12 cellular contexts compared by ENCODE assay signal in genomic region chr12:110640275-110641025, GRCh38. TPM values are rescaled to one million over a fixed set of nuclear protein-coding genes. Genes with fewer than 3 reads are reported as not detected.
A peak's percentile ranks its signal among the peaks of the same experiment; 100 is the strongest.
DNase-seq lines count a peak whose midpoint lies in the region; ATAC-seq and TF ChIP-seq lines count a peak whose summit lies in the region.
"Had no signal": no experiment of that assay in that cellular context is flagged by ENCODE, and none has a peak within 500 bp of the region (broad histone marks: within the 10 kb centered on the region; RNA-seq: fewer than 3 reads in every experiment).

No MANE protein-coding gene starts in this region.

- no peak for TF ChIP-seq CTCF in NB4 (IDR thresholded peaks at IDR 0.05; ENCODE audit: low read depth, low read length)
- no peak for TF ChIP-seq CTCF in nephron (IDR thresholded peaks at IDR 0.05; ENCODE audit: unreplicated experiment in 3 of 3)
- TF ChIP-seq CTCF in transverse colon (IDR thresholded peaks at IDR 0.05) = no peak

- peaks cover 0 to 8% (median 0%) of the 10 kb centered on the region in 4 donors for H3K4me1 ChIP-seq in transverse colon
- H3K4me1 ChIP-seq: Peyer's patch had no signal

- no peak for TF ChIP-seq EP300 in transverse colon (IDR thresholded peaks at IDR 0.05; ENCODE audit: low read depth)

- H3K27ac ChIP-seq in transverse colon = peak overlapping the region in 3 of 4 donors; percentile 17 to 57 (median 29)
- H3K27ac ChIP-seq: C4-2B had no signal

- DNase-seq in NB4 (ENCODE audit: low read depth) = peak; percentile 37
- DNase-seq in globus pallidus (ENCODE audit: low spot score) = peak; percentile 64
- no peak for DNase-seq in transverse colon
- no peak for DNase-seq in activated CD8-positive, alpha-beta memory T cell treated with anti-CD3 and anti-CD28 coated beads for 24 hours
- DNase-seq in NCI-H128 (lab: John Stamatoyannopoulos, UW; ENCODE audit: unreplicated experiment) = no peak
- DNase-seq: activated CD4-positive, alpha-beta T cell treated with anti-CD3 and anti-CD28 coated beads, Interleukin-2, amount 10 ng/mL, durations not matched to agents 7 days and 5 days; naive thymus-derived CD4-positive, alpha-beta T cell; Peyer's patch had no signal

- intact Hi-C loops in transverse colon (cut with DNase I; ENCODE audit: low total_unique reads) = no loop called here

- no peaks in the 10 kb centered on the region for H3K27me3 Mint-ChIP-seq in nephron (ENCODE audit: low read depth)
- H3K27me3 Mint-ChIP-seq: activated CD4-positive, alpha-beta T cell treated with anti-CD3 and anti-CD28 coated beads, Interleukin-2, amount 10 ng/mL, durations not matched to agents 7 days and 5 days; activated naive CD4-positive, alpha-beta T cell treated with anti-CD3 and anti-CD28 coated beads, Interleukin-2, amount 50 U/mL, for 24 hours; naive thymus-derived CD4-positive, alpha-beta T cell had no signal

- no peaks in the 10 kb centered on the region for H3K9me3 Mint-ChIP-seq in nephron
- H3K9me3 Mint-ChIP-seq: activated CD4-positive, alpha-beta T cell treated with anti-CD3 and anti-CD28 coated beads, Interleukin-2, amount 10 ng/mL, durations not matched to agents 7 days and 5 days; activated naive CD4-positive, alpha-beta T cell treated with anti-CD3 and anti-CD28 coated beads, Interleukin-2, amount 50 U/mL, for 24 hours; naive thymus-derived CD4-positive, alpha-beta T cell had no signal

- TF ChIP-seq POLR2A in NB4 (IDR thresholded peaks at IDR 0.05; ENCODE audit: extremely low read depth, insufficient read length) (no peak), transverse colon (IDR thresholded peaks at IDR 0.05) (no peak)

- in situ Hi-C loops in transverse colon (cut with MboI; ENCODE audit: low pct_ligation_motif_present in 1 of 4, low pct_unique_long_range_greater_than_20kb in 1 of 4, low sequenced_read_pairs in 3 of 4) = no loop called here

- WGBS in transverse colon (ENCODE audit: low coverage in 1 of 2), 2 donors = 91% methylated on average over 15 of the region's 15 CpGs; no CpG with 5 or more reads in 1 of the 2 donors

- H3K27me3 ChIP-seq in transverse colon = no peaks in the 10 kb centered on the region
- H3K27me3 ChIP-seq: Peyer's patch had no signal

- peak overlapping the region in 2 of 3 experiments; percentile 20 to 49 for H3K4me3 Mint-ChIP-seq in nephron
- H3K4me3 Mint-ChIP-seq: activated CD4-positive, alpha-beta T cell treated with anti-CD3 and anti-CD28 coated beads, Interleukin-2, amount 10 ng/mL, durations not matched to agents 7 days and 5 days; activated naive CD4-positive, alpha-beta T cell treated with anti-CD3 and anti-CD28 coated beads, Interleukin-2, amount 50 U/mL, for 24 hours had no signal

- peak overlapping the region; percentile 82 to 88 (median 84) for H3K27ac Mint-ChIP-seq in nephron
- H3K27ac Mint-ChIP-seq: activated CD4-positive, alpha-beta T cell treated with anti-CD3 and anti-CD28 coated beads, Interleukin-2, amount 10 ng/mL, durations not matched to agents 7 days and 5 days; activated naive CD4-positive, alpha-beta T cell treated with anti-CD3 and anti-CD28 coated beads, Interleukin-2, amount 50 U/mL, for 24 hours had no signal

- peaks cover 45% of the 10 kb centered on the region for H3K4me1 Mint-ChIP-seq in nephron

- no peaks in the 10 kb centered on the region for H3K36me3 ChIP-seq in transverse colon
- H3K36me3 ChIP-seq: Peyer's patch had no signal

- H3K4me3 ChIP-seq in NB4 (ENCODE audit: low read depth, low read length) (no peak overlapping the region), transverse colon (no peak overlapping the region)
- H3K4me3 ChIP-seq: Peyer's patch had no signal

- H3K36me3 Mint-ChIP-seq in nephron (ENCODE audit: low read depth) = peaks cover 21% of the 10 kb centered on the region

- H3K9me3 ChIP-seq in transverse colon = no peaks in the 10 kb centered on the region
- H3K9me3 ChIP-seq: Peyer's patch had no signal

- no peak for ATAC-seq in HG02870 (IDR thresholded peaks at IDR 0.05; ENCODE audit: unreplicated experiment)

RNA-seq across cellular contexts. Expression of gene TCTN1, which starts 26.5 kb away (rescaled TPM):
- 10 to 100 TPM; 28.5 to 71.2 (median 35.1) TPM for total RNA-seq in transverse colon

RNA-seq across cellular contexts. Expression of gene HVCN1, which starts 48.5 kb away (rescaled TPM):
- total RNA-seq in transverse colon = 1 to 10 TPM in 3 of 4 donors, not detected in 1; 3.4 to 7.9 (median 7.3) TPM

RNA-seq across cellular contexts. Expression of gene PPTC7, which starts 57.3 kb away (rescaled TPM):
- 10 to 100 TPM; 25.3 to 36.4 (median 27.1) TPM for total RNA-seq in transverse colon

Comparison
In these comparisons a context has a peak if more than half of its experiments do, and no peak if none do; other contexts are left out.
1. DNase-seq: peak in NB4 (single experiment) and globus pallidus (single experiment); none in transverse colon (single experiment), activated CD8-positive, alpha-beta memory T cell treated with anti-CD3 and anti-CD28 coated beads for 24 hours (single experiment) and NCI-H128 (single experiment).